Comparison of ENCODE assay signal across 8 cellular contexts in genomic region chr11:118530683-118531596, GRCh38. TPM values are rescaled to one million over a fixed set of nuclear protein-coding genes. Genes with fewer than 3 reads are reported as not detected.
DNase-seq lines count a peak whose midpoint lies in the region; ATAC-seq and TF ChIP-seq lines count a peak whose summit lies in the region.

TMEM25 (plus strand) TSS chr11:118531192; CDS start chr11:118531802, 610 bp downstream.

- peak within 1 kb of the TSS; percentile 99 for H3K4me3 Mint-ChIP-seq in type B pancreatic cell

- H3K27me3 ChIP-seq in HUES48 (ENCODE audit: control insufficient read depth, insufficient read depth, low read length) (no peaks in the 10 kb centered on the region), adipocyte (replicated peaks; ENCODE audit: control insufficient read depth, insufficient read depth, low read length) (no peaks in the 10 kb centered on the region), right atrium auricular region (no peaks in the 10 kb centered on the region), prostate gland (replicated peaks; ENCODE audit: insufficient read depth) (no peaks in the 10 kb centered on the region)

- H3K4me1 Mint-ChIP-seq in type B pancreatic cell (ENCODE audit: unreplicated experiment) = peaks cover 17% of the 10 kb centered on the region

- DNase-seq in AG20443 (ENCODE audit: low spot score) = peak; percentile 82
- peak; percentile 60 for DNase-seq in T follicular helper cell (ENCODE audit: low read depth)
- peak; percentile 75 for DNase-seq in adipocyte (ENCODE audit: low read depth)
- DNase-seq in right atrium auricular region (ENCODE audit: low spot score) = peak; percentile 60
- DNase-seq in prostate gland (ENCODE audit: low spot score) = peak; percentile 69
- DNase-seq in type B pancreatic cell (ENCODE audit: extremely low spot score, unreplicated experiment) = peak; percentile 83

- intact Hi-C loops in prostate gland (cut with DNase I) = loop anchor here (5.0 kb wide), 1 partner anchor 36 kb away; the partner anchor contains the start of gene IFT46

- H3K36me3 ChIP-seq in HUES48 (ENCODE audit: control insufficient read depth, insufficient read depth, low read length) (peaks cover 8% of the 10 kb centered on the region), adipocyte (ENCODE audit: control insufficient read depth, insufficient read depth, low read length, severe bottlenecking) (no peaks in the 10 kb centered on the region), right atrium auricular region (no peaks in the 10 kb centered on the region), prostate gland (no peaks in the 10 kb centered on the region)

- H3K4me3 ChIP-seq in HUES48 (ENCODE audit: low read depth, low read length) (peak within 1 kb of the TSS; percentile 96), adipocyte (ENCODE audit: low read length) (peak within 1 kb of the TSS; percentile 79), right atrium auricular region (peak within 1 kb of the TSS; percentile 67 to 80), prostate gland (peak within 1 kb of the TSS; percentile 62 to 84)

- H3K9ac ChIP-seq in HUES48 (ENCODE audit: low read depth, low read length) = peak within 1 kb of the TSS; percentile 70
- peak within 1 kb of the TSS; percentile 66 for H3K9ac ChIP-seq in adipocyte (ENCODE audit: low read length)

- TF ChIP-seq POLR2A in prostate gland (IDR thresholded peaks at IDR 0.05) = no peak

- ATAC-seq in GM19035 (IDR thresholded peaks at IDR 0.05; ENCODE audit: unreplicated experiment) = peak; percentile 75

- H3K27ac ChIP-seq in HUES48 (ENCODE audit: low read depth, low read length) = peak within 1 kb of the TSS; percentile 50
- peak within 1 kb of the TSS; percentile 70 to 83 for H3K27ac ChIP-seq in right atrium auricular region
- H3K27ac ChIP-seq in prostate gland = peak within 1 kb of the TSS; percentile 70 to 81

- 1% methylated on average over 33 of the region's 94 CpGs for WGBS in prostate gland

- H3K4me1 ChIP-seq in HUES48 (ENCODE audit: control insufficient read depth, insufficient read depth, low read length) (peaks cover 14% of the 10 kb centered on the region), adipocyte (ENCODE audit: control insufficient read depth, insufficient read depth, low read length) (peaks cover 17% of the 10 kb centered on the region), right atrium auricular region (peaks cover 0 to 23% of the 10 kb centered on the region in 2 donors), prostate gland (replicated peaks) (peaks cover 10% of the 10 kb centered on the region)

- no peaks in the 10 kb centered on the region for H3K9me3 ChIP-seq in HUES48 (ENCODE audit: control insufficient read depth, insufficient read depth, low read length)
- H3K9me3 ChIP-seq in adipocyte (ENCODE audit: control insufficient read depth, low read length) = no peaks in the 10 kb centered on the region
- H3K9me3 ChIP-seq in right atrium auricular region = no peaks in the 10 kb centered on the region
- no peaks in the 10 kb centered on the region for H3K9me3 ChIP-seq in prostate gland

- no peaks in the 10 kb centered on the region for H3K27me3 Mint-ChIP-seq in type B pancreatic cell

- H3K9me3 Mint-ChIP-seq in type B pancreatic cell = no peaks in the 10 kb centered on the region

- TF ChIP-seq CTCF in right atrium auricular region (IDR thresholded peaks at IDR 0.05) = no peak
- no peak for TF ChIP-seq CTCF in prostate gland (IDR thresholded peaks at IDR 0.05)
- no peak for TF ChIP-seq CTCF in type B pancreatic cell (conservative IDR thresholded peaks at IDR 0.05)

- H3K36me3 Mint-ChIP-seq in type B pancreatic cell = peaks cover 5% of the 10 kb centered on the region

- H3K27ac Mint-ChIP-seq in type B pancreatic cell = peak within 1 kb of the TSS; percentile 94

RNA-seq across cellular contexts. Expression of gene TMEM25, which starts in this region (rescaled TPM):
- total RNA-seq in right atrium auricular region = 10 to 100 TPM; 15.6 to 16.5 TPM
- 10 to 100 TPM; 52.4 to 64.2 TPM for total RNA-seq in prostate gland
- total RNA-seq in type B pancreatic cell (ENCODE audit: low replicate concordance) = 35.8 and 47.3 TPM in 2 replicates

Comparison
In these comparisons a context has a peak if more than half of its experiments do, and no peak if none do; other contexts are left out.
1. Peak in every context shown above with its lines: DNase-seq, ATAC-seq, H3K4me3 ChIP-seq and H3K27ac ChIP-seq.